1 cellular context compared by ENCODE assay signal in genomic region chr7:139360210-139360947, GRCh38.
TF ChIP-seq lines count a peak whose summit lies in the region.

No MANE protein-coding gene starts in this region.

TF ChIP-seq in HepG2, 621 proteins besides CTCF, POLR2A, EP300 and RAD21 (continued from another document and continues in another):
- no peak for TF ChIP-seq ZNF607 (CRISPR knock-in tag; IDR thresholded peaks at IDR 0.05; ENCODE audit: borderline replicate concordance)
- no peak for TF ChIP-seq ARHGAP35 (CRISPR knock-in tag; IDR thresholded peaks at IDR 0.05; ENCODE audit: borderline replicate concordance)
- no peak for TF ChIP-seq ZNF775 (CRISPR knock-in tag; IDR thresholded peaks at IDR 0.05; ENCODE audit: borderline replicate concordance)
- no peak for TF ChIP-seq SATB2 (CRISPR knock-in tag; IDR thresholded peaks at IDR 0.05)
- TF ChIP-seq ZNF75D (CRISPR knock-in tag; IDR thresholded peaks at IDR 0.05; ENCODE audit: borderline replicate concordance) = no peak
- no peak for TF ChIP-seq SP5 (CRISPR knock-in tag; IDR thresholded peaks at IDR 0.05; ENCODE audit: borderline replicate concordance, low read depth)
- peak; percentile 55; the same call in 1 of the 2 replicates for TF ChIP-seq PHF21A (CRISPR knock-in tag; IDR thresholded peaks at IDR 0.05)
- no peak; the same call in 1 of the 2 replicates for TF ChIP-seq ZNF235 (CRISPR knock-in tag; IDR thresholded peaks at IDR 0.05; ENCODE audit: borderline replicate concordance)
- no peak for TF ChIP-seq CCAR2 (optimal IDR thresholded peaks at IDR 0.05; ENCODE audit: low read depth, low read length)
- no peak for TF ChIP-seq SNAPC2 (CRISPR knock-in tag; IDR thresholded peaks at IDR 0.05)
- TF ChIP-seq ZNF18 (CRISPR knock-in tag; IDR thresholded peaks at IDR 0.05; ENCODE audit: insufficient replicate concordance) = peak; percentile 82
- TF ChIP-seq NRL (CRISPR knock-in tag; IDR thresholded peaks at IDR 0.05; ENCODE audit: borderline replicate concordance) = no peak; the same call in none of the 2 replicates
- TF ChIP-seq ZBTB39 (CRISPR knock-in tag; IDR thresholded peaks at IDR 0.05) = no peak
- no peak for TF ChIP-seq ATF4 (CRISPR knock-in tag; IDR thresholded peaks at IDR 0.05)
- TF ChIP-seq TEAD2 (CRISPR knock-in tag; IDR thresholded peaks at IDR 0.05) = no peak
- TF ChIP-seq HES4 (CRISPR knock-in tag; IDR thresholded peaks at IDR 0.05; ENCODE audit: borderline replicate concordance) = no peak
- no peak for TF ChIP-seq GPBP1L1 (CRISPR knock-in tag; IDR thresholded peaks at IDR 0.05)
- no peak for TF ChIP-seq CEBPG (CRISPR knock-in tag; IDR thresholded peaks at IDR 0.05)
- no peak for TF ChIP-seq ELK4 (CRISPR knock-in tag; IDR thresholded peaks at IDR 0.05; ENCODE audit: borderline replicate concordance)
- no peak for TF ChIP-seq HMGA1 (CRISPR knock-in tag; conservative IDR thresholded peaks at IDR 0.05)
- TF ChIP-seq PITX1 (CRISPR knock-in tag; IDR thresholded peaks at IDR 0.05) = no peak
- no peak; the same call in none of the 2 replicates for TF ChIP-seq HDAC1 (CRISPR knock-in tag; IDR thresholded peaks at IDR 0.05)
- TF ChIP-seq CC2D1A (CRISPR knock-in tag; IDR thresholded peaks at IDR 0.05) = no peak
- TF ChIP-seq SNAI1 (CRISPR knock-in tag; IDR thresholded peaks at IDR 0.05; ENCODE audit: borderline replicate concordance) = no peak
- TF ChIP-seq RFXANK (CRISPR knock-in tag; IDR thresholded peaks at IDR 0.05) = no peak
- no peak for TF ChIP-seq IRF2 (CRISPR knock-in tag; IDR thresholded peaks at IDR 0.05)
- TF ChIP-seq TBX3 (IDR thresholded peaks at IDR 0.05; ENCODE audit: borderline replicate concordance) = no peak
- TF ChIP-seq NONO (IDR thresholded peaks at IDR 0.05) = no peak
- TF ChIP-seq NONO (CRISPR knock-in tag; conservative IDR thresholded peaks at IDR 0.05) = no peak
- 0 out of 2 replicates have a peak, but pooled peaks have one; percentile 11 for TF ChIP-seq FOXK2 (IDR thresholded peaks at IDR 0.05)
- no peak for TF ChIP-seq ZNF552 (CRISPR knock-in tag; IDR thresholded peaks at IDR 0.05; ENCODE audit: borderline replicate concordance)
- peak; percentile 95 for TF ChIP-seq NFYC (CRISPR knock-in tag; IDR thresholded peaks at IDR 0.05)
- TF ChIP-seq SP140L (CRISPR knock-in tag; IDR thresholded peaks at IDR 0.05; ENCODE audit: borderline replicate concordance) = 0 out of 2 replicates have a peak, but pooled peaks have one; percentile 72
- TF ChIP-seq ZNF121 (CRISPR knock-in tag; IDR thresholded peaks at IDR 0.05) = no peak
- 0 out of 2 replicates have a peak, but pooled peaks have one; percentile 29 for TF ChIP-seq ZBTB26 (CRISPR knock-in tag; IDR thresholded peaks at IDR 0.05; ENCODE audit: borderline replicate concordance)
- TF ChIP-seq ZNF746 (CRISPR knock-in tag; IDR thresholded peaks at IDR 0.05) = peak; percentile 56; the same call in 1 of the 2 replicates
- no peak for TF ChIP-seq HIVEP1 (CRISPR knock-in tag; IDR thresholded peaks at IDR 0.05)
- 0 out of 2 replicates have a peak, but pooled peaks have one; percentile 13 for TF ChIP-seq ZNF616 (CRISPR knock-in tag; IDR thresholded peaks at IDR 0.05; ENCODE audit: low read depth)
- no peak for TF ChIP-seq ZNF883 (CRISPR knock-in tag; IDR thresholded peaks at IDR 0.05; ENCODE audit: not compliant biosample characterization)
- no peak for TF ChIP-seq GPN1 (CRISPR knock-in tag; IDR thresholded peaks at IDR 0.05; ENCODE audit: borderline replicate concordance)
- no peak for TF ChIP-seq CERS6 (CRISPR knock-in tag; IDR thresholded peaks at IDR 0.05)
- TF ChIP-seq IRF1 (CRISPR knock-in tag; IDR thresholded peaks at IDR 0.05; ENCODE audit: low read depth) = 0 out of 2 replicates have a peak, but pooled peaks have one; percentile 30
- TF ChIP-seq MBNL3 (CRISPR knock-in tag; conservative IDR thresholded peaks at IDR 0.05) = no peak
- no peak for TF ChIP-seq ZNF598 (CRISPR knock-in tag; IDR thresholded peaks at IDR 0.05; ENCODE audit: borderline replicate concordance)
- no peak for TF ChIP-seq ZNF713 (CRISPR knock-in tag; IDR thresholded peaks at IDR 0.05)
- no peak for TF ChIP-seq BRF2 (CRISPR knock-in tag; IDR thresholded peaks at IDR 0.05)
- no peak for TF ChIP-seq ZBED4 (CRISPR knock-in tag; IDR thresholded peaks at IDR 0.05; ENCODE audit: borderline replicate concordance)
- TF ChIP-seq GATA4 (IDR thresholded peaks at IDR 0.05; ENCODE audit: borderline replicate concordance, low read depth) = no peak
- TF ChIP-seq ZBTB2 (CRISPR knock-in tag; IDR thresholded peaks at IDR 0.05; ENCODE audit: low read depth) = peak; percentile 6; the same call in 1 of the 2 replicates
- no peak for TF ChIP-seq SALL2 (CRISPR knock-in tag; IDR thresholded peaks at IDR 0.05)
- TF ChIP-seq ZFP36 (IDR thresholded peaks at IDR 0.05; ENCODE audit: borderline replicate concordance, low read depth, low read length, partially characterized antibody) = no peak
- no peak for TF ChIP-seq ZFYVE20 (CRISPR knock-in tag; IDR thresholded peaks at IDR 0.05; ENCODE audit: borderline replicate concordance, low read depth)
- TF ChIP-seq RFX1 (IDR thresholded peaks at IDR 0.05) = no peak
- TF ChIP-seq SIX4 (CRISPR knock-in tag; IDR thresholded peaks at IDR 0.05) = peak; percentile 24; the same call in 1 of the 2 replicates
